In genomic region chr2:11073251-11073650, GRCh38 we compare ENCODE assay signal across 8 cellular contexts.
DNase-seq lines count a peak whose midpoint lies in the region; ATAC-seq, FAIRE-seq and TF ChIP-seq lines count a peak whose summit lies in the region.

No MANE protein-coding gene starts in this region.

- peak; percentile 76 for DNase-seq in DMS53 (lab: John Stamatoyannopoulos, UW)
- no peak for DNase-seq in DMS53 treated with DMSO at 0.1 percent for 48 hours (lab: John Stamatoyannopoulos, UW; ENCODE audit: unreplicated experiment)
- DNase-seq in M059J (ENCODE audit: low read depth) = peak; percentile 31
- DNase-seq in HepG2 (ENCODE audit: low spot score) = peak; percentile 29
- DNase-seq in 8988T = no peak
- no peak for DNase-seq in effector CD4-positive, alpha-beta T cell

- no peak overlapping the region for H3K27ac Mint-ChIP-seq in activated T-helper 17 cell treated with anti-CD3 and anti-CD28 coated beads, Interleukin-2, amount 50 U/mL, for 72 hours

- H3K27me3 Mint-ChIP-seq in activated T-helper 17 cell treated with anti-CD3 and anti-CD28 coated beads, Interleukin-2, amount 50 U/mL, for 72 hours = peaks cover 18% of the 10 kb centered on the region

- H3K36me3 ChIP-seq in HepG2 (replicated peaks in 1 of 2; ENCODE audit: control insufficient read depth in 1 of 2, insufficient read depth in 2 of 2, low read length in 2 of 2) = no peaks in the 10 kb centered on the region

- in situ Hi-C loops in HepG2 (cut with HindIII; ENCODE audit: extremely low pct_ligation_motif_present, low pct_unique_long_range_greater_than_20kb) = no loop called here

- H4K20me1 ChIP-seq in HepG2 (ENCODE audit: insufficient read depth, low read length) = peaks cover 2% of the 10 kb centered on the region; the same call in 1 of the 2 replicates

- no peaks in the 10 kb centered on the region for H3K79me2 ChIP-seq in HepG2 (ENCODE audit: insufficient read depth, low read length)

- no peak for TF ChIP-seq RAD21 in HepG2 (CRISPR knock-in tag; IDR thresholded peaks at IDR 0.05)

- H3K4me3 ChIP-seq in HepG2 (replicated peaks in 1 of 3; ENCODE audit: insufficient read depth in 1 of 3, low read depth in 2 of 3, low read length in 3 of 3) = no peak overlapping the region

- H3K9me3 ChIP-seq in HepG2 (ENCODE audit: low read length) = no peaks in the 10 kb centered on the region

- no peak overlapping the region for H2AFZ ChIP-seq in HepG2 (ENCODE audit: low read length)

- H3K36me3 Mint-ChIP-seq in activated T-helper 17 cell treated with anti-CD3 and anti-CD28 coated beads, Interleukin-2, amount 50 U/mL, for 72 hours (ENCODE audit: low read depth) = no peaks in the 10 kb centered on the region

- peaks cover 9% of the 10 kb centered on the region for H3K4me1 Mint-ChIP-seq in activated T-helper 17 cell treated with anti-CD3 and anti-CD28 coated beads, Interleukin-2, amount 50 U/mL, for 72 hours

- TF ChIP-seq EP300 in HepG2 (IDR thresholded peaks at IDR 0.05; ENCODE audit: low read depth in 2 of 2, low read length in 2 of 2) = no peak
- TF ChIP-seq EP300 in HepG2 (CRISPR knock-in tag; IDR thresholded peaks at IDR 0.05; ENCODE audit: borderline replicate concordance) = no peak

- 6% methylated on average over 9 of the region's 10 CpGs for WGBS in HepG2 (ENCODE audit: low lambda C conversion rate)

- peak; percentile 58 for TF ChIP-seq CTCF in HepG2 (CRISPR knock-in tag; IDR thresholded peaks at IDR 0.05)

- peaks cover 17 to 84% of the 10 kb centered on the region in 2 experiments; a peak in 4 of 5 replicates for H3K27me3 ChIP-seq in HepG2 (ENCODE audit: control insufficient read depth in 1 of 2, insufficient read depth in 2 of 2, low read length in 2 of 2)

- intact Hi-C loops in HepG2 (cut with micrococcal nuclease; ENCODE audit: unreplicated experiment) = no loop called here

- POLR2A ChIA-PET in HepG2 (lab: Yijun Ruan, JAX) = no interaction called here

- no peak overlapping the region for H3K9ac ChIP-seq in HepG2 (ENCODE audit: insufficient read depth, low read depth, low read length)

- BruUV-seq in HepG2 (replicated peaks; lab: Mats Ljungman, UMichigan) = no TSS peak

- no peak overlapping the region for H3K27ac ChIP-seq in HepG2 (ENCODE audit: extremely low read length, insufficient read depth, low read length)

- CTCF ChIA-PET in HepG2 (lab: Yijun Ruan, JAX; ENCODE audit: low intra/inter-chr PET ratio, low total read pairs) = no interaction called here

- H3K4me1 ChIP-seq in HepG2 (ENCODE audit: insufficient read depth, low read length) = no peaks in the 10 kb centered on the region

- FAIRE-seq in HepG2 (lab: Jason Lieb, UNC) = peak; percentile 43

- TF ChIP-seq POLR2A in HepG2 (IDR thresholded peaks at IDR 0.05; ENCODE audit: insufficient read depth in 1 of 2, low read depth in 2 of 2, low read length in 2 of 2) = no peak

- H3K9me3 Mint-ChIP-seq in activated T-helper 17 cell treated with anti-CD3 and anti-CD28 coated beads, Interleukin-2, amount 50 U/mL, for 72 hours = no peaks in the 10 kb centered on the region

- ATAC-seq in activated T-helper 17 cell treated with anti-CD3 and anti-CD28 coated beads, Interleukin-2, amount 50 U/mL, for 72 hours (replicated peaks) = peak; percentile 50
- ATAC-seq in HepG2 = peak; percentile 81
- no peak for ATAC-seq in HG03196 (IDR thresholded peaks at IDR 0.05; ENCODE audit: unreplicated experiment)

- no peak overlapping the region for H3K4me2 ChIP-seq in HepG2 (ENCODE audit: low read depth, low read length)

- H3K4me3 Mint-ChIP-seq in activated T-helper 17 cell treated with anti-CD3 and anti-CD28 coated beads, Interleukin-2, amount 50 U/mL, for 72 hours = no peak overlapping the region

TF ChIP-seq in HepG2, 621 proteins besides CTCF, POLR2A, EP300 and RAD21:
- TF ChIP-seq ZFP1 (CRISPR knock-in tag; IDR thresholded peaks at IDR 0.05) (no peak), STAG1 (CRISPR knock-in tag; IDR thresholded peaks at IDR 0.05) (peak; percentile 55), ZNF768 (CRISPR knock-in tag; IDR thresholded peaks at IDR 0.05) (peak; percentile 56; the same call in 1 of the 2 replicates), ZNF709 (CRISPR knock-in tag; IDR thresholded peaks at IDR 0.05) (no peak), XRCC5 (optimal IDR thresholded peaks at IDR 0.05; ENCODE audit: low read length) (peak; percentile 56), FOXA1 (IDR thresholded peaks at IDR 0.05) (no peak), FOXA1 (CRISPR knock-in tag; IDR thresholded peaks at IDR 0.05) (0 out of 2 replicates have a peak, but pooled peaks have one; percentile 12)
- TF ChIP-seq, protein P1, sequence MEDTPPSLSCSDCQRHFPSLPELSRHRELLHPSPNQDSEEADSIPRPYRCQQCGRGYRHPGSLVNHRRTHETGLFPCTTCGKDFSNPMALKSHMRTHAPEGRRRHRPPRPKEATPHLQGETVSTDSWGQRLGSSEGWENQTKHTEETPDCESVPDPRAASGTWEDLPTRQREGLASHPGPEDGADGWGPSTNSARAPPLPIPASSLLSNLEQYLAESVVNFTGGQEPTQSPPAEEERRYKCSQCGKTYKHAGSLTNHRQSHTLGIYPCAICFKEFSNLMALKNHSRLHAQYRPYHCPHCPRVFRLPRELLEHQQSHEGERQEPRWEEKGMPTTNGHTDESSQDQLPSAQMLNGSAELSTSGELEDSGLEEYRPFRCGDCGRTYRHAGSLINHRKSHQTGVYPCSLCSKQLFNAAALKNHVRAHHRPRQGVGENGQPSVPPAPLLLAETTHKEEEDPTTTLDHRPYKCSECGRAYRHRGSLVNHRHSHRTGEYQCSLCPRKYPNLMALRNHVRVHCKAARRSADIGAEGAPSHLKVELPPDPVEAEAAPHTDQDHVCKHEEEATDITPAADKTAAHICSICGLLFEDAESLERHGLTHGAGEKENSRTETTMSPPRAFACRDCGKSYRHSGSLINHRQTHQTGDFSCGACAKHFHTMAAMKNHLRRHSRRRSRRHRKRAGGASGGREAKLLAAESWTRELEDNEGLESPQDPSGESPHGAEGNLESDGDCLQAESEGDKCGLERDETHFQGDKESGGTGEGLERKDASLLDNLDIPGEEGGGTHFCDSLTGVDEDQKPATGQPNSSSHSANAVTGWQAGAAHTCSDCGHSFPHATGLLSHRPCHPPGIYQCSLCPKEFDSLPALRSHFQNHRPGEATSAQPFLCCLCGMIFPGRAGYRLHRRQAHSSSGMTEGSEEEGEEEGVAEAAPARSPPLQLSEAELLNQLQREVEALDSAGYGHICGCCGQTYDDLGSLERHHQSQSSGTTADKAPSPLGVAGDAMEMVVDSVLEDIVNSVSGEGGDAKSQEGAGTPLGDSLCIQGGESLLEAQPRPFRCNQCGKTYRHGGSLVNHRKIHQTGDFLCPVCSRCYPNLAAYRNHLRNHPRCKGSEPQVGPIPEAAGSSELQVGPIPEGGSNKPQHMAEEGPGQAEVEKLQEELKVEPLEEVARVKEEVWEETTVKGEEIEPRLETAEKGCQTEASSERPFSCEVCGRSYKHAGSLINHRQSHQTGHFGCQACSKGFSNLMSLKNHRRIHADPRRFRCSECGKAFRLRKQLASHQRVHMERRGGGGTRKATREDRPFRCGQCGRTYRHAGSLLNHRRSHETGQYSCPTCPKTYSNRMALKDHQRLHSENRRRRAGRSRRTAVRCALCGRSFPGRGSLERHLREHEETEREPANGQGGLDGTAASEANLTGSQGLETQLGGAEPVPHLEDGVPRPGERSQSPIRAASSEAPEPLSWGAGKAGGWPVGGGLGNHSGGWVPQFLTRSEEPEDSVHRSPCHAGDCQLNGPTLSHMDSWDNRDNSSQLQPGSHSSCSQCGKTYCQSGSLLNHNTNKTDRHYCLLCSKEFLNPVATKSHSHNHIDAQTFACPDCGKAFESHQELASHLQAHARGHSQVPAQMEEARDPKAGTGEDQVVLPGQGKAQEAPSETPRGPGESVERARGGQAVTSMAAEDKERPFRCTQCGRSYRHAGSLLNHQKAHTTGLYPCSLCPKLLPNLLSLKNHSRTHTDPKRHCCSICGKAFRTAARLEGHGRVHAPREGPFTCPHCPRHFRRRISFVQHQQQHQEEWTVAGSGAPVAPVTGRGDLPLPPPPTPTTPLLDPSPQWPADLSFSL (CRISPR knock-in tag; IDR thresholded peaks at IDR 0.05) = 0 out of 2 replicates have a peak, but pooled peaks have one; percentile 33
- TF ChIP-seq, protein P2, sequence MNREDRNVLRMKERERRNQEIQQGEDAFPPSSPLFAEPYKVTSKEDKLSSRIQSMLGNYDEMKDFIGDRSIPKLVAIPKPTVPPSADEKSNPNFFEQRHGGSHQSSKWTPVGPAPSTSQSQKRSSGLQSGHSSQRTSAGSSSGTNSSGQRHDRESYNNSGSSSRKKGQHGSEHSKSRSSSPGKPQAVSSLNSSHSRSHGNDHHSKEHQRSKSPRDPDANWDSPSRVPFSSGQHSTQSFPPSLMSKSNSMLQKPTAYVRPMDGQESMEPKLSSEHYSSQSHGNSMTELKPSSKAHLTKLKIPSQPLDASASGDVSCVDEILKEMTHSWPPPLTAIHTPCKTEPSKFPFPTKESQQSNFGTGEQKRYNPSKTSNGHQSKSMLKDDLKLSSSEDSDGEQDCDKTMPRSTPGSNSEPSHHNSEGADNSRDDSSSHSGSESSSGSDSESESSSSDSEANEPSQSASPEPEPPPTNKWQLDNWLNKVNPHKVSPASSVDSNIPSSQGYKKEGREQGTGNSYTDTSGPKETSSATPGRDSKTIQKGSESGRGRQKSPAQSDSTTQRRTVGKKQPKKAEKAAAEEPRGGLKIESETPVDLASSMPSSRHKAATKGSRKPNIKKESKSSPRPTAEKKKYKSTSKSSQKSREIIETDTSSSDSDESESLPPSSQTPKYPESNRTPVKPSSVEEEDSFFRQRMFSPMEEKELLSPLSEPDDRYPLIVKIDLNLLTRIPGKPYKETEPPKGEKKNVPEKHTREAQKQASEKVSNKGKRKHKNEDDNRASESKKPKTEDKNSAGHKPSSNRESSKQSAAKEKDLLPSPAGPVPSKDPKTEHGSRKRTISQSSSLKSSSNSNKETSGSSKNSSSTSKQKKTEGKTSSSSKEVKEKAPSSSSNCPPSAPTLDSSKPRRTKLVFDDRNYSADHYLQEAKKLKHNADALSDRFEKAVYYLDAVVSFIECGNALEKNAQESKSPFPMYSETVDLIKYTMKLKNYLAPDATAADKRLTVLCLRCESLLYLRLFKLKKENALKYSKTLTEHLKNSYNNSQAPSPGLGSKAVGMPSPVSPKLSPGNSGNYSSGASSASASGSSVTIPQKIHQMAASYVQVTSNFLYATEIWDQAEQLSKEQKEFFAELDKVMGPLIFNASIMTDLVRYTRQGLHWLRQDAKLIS (CRISPR knock-in tag; IDR thresholded peaks at IDR 0.05) = no peak

Comparison
In these comparisons a context has a peak if more than half of its experiments do, and no peak if none do; other contexts are left out.
1. DNase-seq: peak in DMS53 (single experiment), M059J (single experiment) and HepG2 (single experiment); none in DMS53 treated with DMSO at 0.1 percent for 48 hours (single experiment), 8988T (single experiment) and effector CD4-positive, alpha-beta T cell (single experiment).